ENCODE assay signal across 1 cellular context in genomic region chr6:20571261-20571660, GRCh38.
TF ChIP-seq lines count a peak whose summit lies in the region.

No MANE protein-coding gene starts in this region.

TF ChIP-seq in K562, 482 proteins besides CTCF, POLR2A, EP300 and RAD21 (continued from another document):
- TF ChIP-seq ZNF277 (CRISPR knock-in tag; IDR thresholded peaks at IDR 0.05; ENCODE audit: borderline replicate concordance) (no peak), SMARCE1 (IDR thresholded peaks at IDR 0.05) (peak; percentile 70; the same call in 1 of the 2 replicates), PRPF4 (IDR thresholded peaks at IDR 0.05; ENCODE audit: insufficient read depth, low read depth, low read length, poor library complexity, severe bottlenecking) (no peak), ESRRA (IDR thresholded peaks at IDR 0.05; ENCODE audit: borderline replicate concordance, low read depth) (no peak), ZNF239 (CRISPR knock-in tag; IDR thresholded peaks at IDR 0.05) (no peak), MTA2 (IDR thresholded peaks at IDR 0.05; ENCODE audit: low read depth) (peak; percentile 58; the same call in 1 of the 2 replicates), MTA3 (IDR thresholded peaks at IDR 0.05; ENCODE audit: borderline replicate concordance) (no peak), MYC (IDR thresholded peaks at IDR 0.05; ENCODE audit: low read depth, low read length) (no peak), MYC (CRISPR knock-in tag; IDR thresholded peaks at IDR 0.05; ENCODE audit: borderline replicate concordance, low read depth) (no peak), ATF2 (CRISPR knock-in tag; IDR thresholded peaks at IDR 0.05) (no peak), HES1 (IDR thresholded peaks at IDR 0.05; ENCODE audit: low read depth) (no peak), HOXB6 (CRISPR knock-in tag; IDR thresholded peaks at IDR 0.05; ENCODE audit: borderline replicate concordance) (no peak), PRMT5 (CRISPR knock-in tag; IDR thresholded peaks at IDR 0.05) (no peak), POLR2AphosphoS5 (IDR thresholded peaks at IDR 0.05; ENCODE audit: control insufficient read depth, insufficient read depth, low read depth, low read length) (no peak), ARID1B (IDR thresholded peaks at IDR 0.05) (peak; percentile 76), NR2C2 (CRISPR knock-in tag; IDR thresholded peaks at IDR 0.05) (no peak), NR2C2 (tag; IDR thresholded peaks at IDR 0.05) (no peak), CBX1 (IDR thresholded peaks at IDR 0.05; ENCODE audit: low read depth) (no peak), DACH1 (IDR thresholded peaks at IDR 0.05; ENCODE audit: partially characterized antibody) (no peak), C11orf30 (IDR thresholded peaks at IDR 0.05; ENCODE audit: low read depth) (no peak)
